8 cellular contexts compared by ENCODE assay signal in the genomic region with DNA sequence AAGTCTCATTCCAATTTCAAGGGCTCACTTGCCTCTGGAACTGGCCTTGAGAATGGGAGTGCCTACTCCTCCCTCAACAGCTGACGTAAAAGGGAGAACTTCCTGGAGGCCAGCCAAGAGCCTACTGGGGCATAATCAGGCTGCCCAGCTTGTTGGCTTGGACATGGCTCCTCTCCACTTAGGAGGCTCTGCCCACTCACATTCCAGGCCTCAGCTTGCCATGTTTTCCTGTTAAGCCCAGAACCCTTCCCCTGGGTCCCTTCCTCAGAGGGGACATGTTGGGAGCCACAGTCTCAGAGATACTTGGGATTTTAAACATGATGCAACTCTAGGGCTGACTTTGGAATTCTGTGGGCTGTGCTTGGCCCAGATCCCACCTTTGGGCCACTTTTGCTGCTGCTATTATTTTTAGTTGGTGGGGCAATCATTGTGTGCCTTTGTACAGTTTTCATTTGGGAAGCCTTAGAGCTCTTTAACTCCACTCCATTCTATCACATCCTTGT. TPM values are rescaled to one million over a fixed set of nuclear protein-coding genes. Genes with fewer than 3 reads are reported as not detected.
A peak's percentile ranks its signal among the peaks of the same experiment; 100 is the strongest.
DNase-seq lines count a peak whose midpoint lies in the region; FAIRE-seq and TF ChIP-seq lines count a peak whose summit lies in the region.

No MANE protein-coding gene starts in this region.

- TF ChIP-seq CTCF in RWPE1 (conservative IDR thresholded peaks at IDR 0.05; ENCODE audit: low read depth) (no peak), foreskin fibroblast (IDR thresholded peaks at IDR 0.05; ENCODE audit: low read depth, low read length) (no peak)

- DNase-seq in G401 (ENCODE audit: low spot score) (peak; percentile 35), RWPE1 (ENCODE audit: low spot score) (peak; percentile 74), foreskin fibroblast (peak; percentile 77 to 86), putamen (ENCODE audit: low spot score) (peak; percentile 60), NCI-H1930 (lab: John Stamatoyannopoulos, UW) (no peak), NAMALWA (ENCODE audit: low spot score) (no peak), GM12892 (ENCODE audit: insufficient read length) (no peak)
- no peak for DNase-seq in CD8-positive, alpha-beta memory T cell

- CTCF ChIA-PET in RWPE1 (lab: Yijun Ruan, JAX): no interaction called here
- CTCF ChIA-PET in CD8-positive, alpha-beta memory T cell (lab: Charles Lee): no interaction called here

- H3K4me3 ChIP-seq in foreskin fibroblast (ENCODE audit: low read depth in 1 of 2, low read length in 2 of 2): no peak overlapping the region
- no peak overlapping the region for H3K4me3 ChIP-seq in CD8-positive, alpha-beta memory T cell (ENCODE audit: low read length)

- H3K27ac Mint-ChIP-seq in CD8-positive, alpha-beta memory T cell: no peak overlapping the region

- H3K27me3 ChIP-seq in CD8-positive, alpha-beta memory T cell (ENCODE audit: insufficient read depth, low read length, poor library complexity, severe bottlenecking): no peaks in the 10 kb centered on the region

- no peaks in the 10 kb centered on the region for H3K36me3 Mint-ChIP-seq in CD8-positive, alpha-beta memory T cell

- no peaks in the 10 kb centered on the region for H3K4me1 Mint-ChIP-seq in CD8-positive, alpha-beta memory T cell

- no peak overlapping the region for H3K4me3 Mint-ChIP-seq in CD8-positive, alpha-beta memory T cell

- H3K27ac ChIP-seq in RWPE1: peak overlapping the region; percentile 89
- H3K27ac ChIP-seq in CD8-positive, alpha-beta memory T cell (ENCODE audit: low read depth, low read length): no peak overlapping the region

- H3K9me3 ChIP-seq in CD8-positive, alpha-beta memory T cell (ENCODE audit: low read length): no peaks in the 10 kb centered on the region

- in situ Hi-C loops in G401 (cut with HindIII; ENCODE audit: low sequenced_read_pairs): no loop called here

- no peaks in the 10 kb centered on the region for H3K36me3 ChIP-seq in CD8-positive, alpha-beta memory T cell (ENCODE audit: insufficient read depth, low read length)

- TF ChIP-seq POLR2A in GM12892 (IDR thresholded peaks at IDR 0.05; ENCODE audit: low read depth, low read length): no peak

- FAIRE-seq in GM12892 (lab: Jason Lieb, UNC): no peak

- H3K9me3 Mint-ChIP-seq in CD8-positive, alpha-beta memory T cell: no peaks in the 10 kb centered on the region

- POLR2A ChIA-PET in RWPE1 (lab: Yijun Ruan, JAX; ENCODE audit: low non-redundant PET): no interaction called here
- POLR2A ChIA-PET in CD8-positive, alpha-beta memory T cell (lab: Charles Lee): no interaction called here

- no peaks in the 10 kb centered on the region for H3K4me1 ChIP-seq in CD8-positive, alpha-beta memory T cell (ENCODE audit: insufficient read depth, low read length)

- peaks cover 7 to 36% of the 10 kb centered on the region in 2 donors for H3K27me3 Mint-ChIP-seq in CD8-positive, alpha-beta memory T cell

RNA-seq across cellular contexts. Expression of a gene that starts 31.5 kb away (rescaled TPM):
- 9.9 and 16.8 TPM in 2 replicates for total RNA-seq in G401 (2014; rRNA removed; shearing (Covaris generic))
- polyA plus RNA-seq in GM12892 (2012; ENCODE audit: missing spikeins): 12.7 TPM
- 1 to 10 TPM; 3.2 to 3.9 TPM for total RNA-seq in CD8-positive, alpha-beta memory T cell
- polyA plus RNA-seq in CD8-positive, alpha-beta memory T cell: not detected

Comparison
In these comparisons a context has a peak if more than half of its experiments do, and no peak if none do; other contexts are left out.
1. DNase-seq: peak in G401 (single experiment), RWPE1 (single experiment), foreskin fibroblast (2 of 2) and putamen (single experiment); none in NCI-H1930 (0 of 2), NAMALWA (single experiment), GM12892 (single experiment) and CD8-positive, alpha-beta memory T cell (0 of 5).